In genomic region chr18:57916684-57917083, GRCh38 we compare ENCODE assay signal across 1 cellular context.
TF ChIP-seq lines count a peak whose summit lies in the region.

No MANE protein-coding gene starts in this region.

TF ChIP-seq in GM23338, 12 proteins besides CTCF, POLR2A, EP300 and RAD21 (continued from another document):
- TF ChIP-seq REST (IDR thresholded peaks at IDR 0.05; ENCODE audit: unreplicated experiment), result no peak
- TF ChIP-seq NANOG (IDR thresholded peaks at IDR 0.05; ENCODE audit: borderline replicate concordance), result no peak
- no peak for TF ChIP-seq EZH2 (IDR thresholded peaks at IDR 0.05; ENCODE audit: low read depth, unreplicated experiment)
- no peak for TF ChIP-seq STAT1 (IDR thresholded peaks at IDR 0.05; ENCODE audit: unreplicated experiment)
- no peak for TF ChIP-seq ETS1 (IDR thresholded peaks at IDR 0.05)
